20 cellular contexts compared by ENCODE assay signal in genomic region chr22:44876921-44877320, GRCh38.
A peak's percentile ranks its signal among the peaks of the same experiment; 100 is the strongest.
DNase-seq lines count a peak whose midpoint lies in the region; ATAC-seq, FAIRE-seq and TF ChIP-seq lines count a peak whose summit lies in the region.
"Had no signal": no experiment of that assay in that cellular context is flagged by ENCODE, and none has a peak within 500 bp of the region (broad histone marks: within the 10 kb centered on the region; RNA-seq: fewer than 3 reads in every experiment).

No MANE protein-coding gene starts in this region.

- no peaks in the 10 kb centered on the region for H4K20me1 ChIP-seq in osteoblast (ENCODE audit: insufficient read depth, low read length)
- no peaks in the 10 kb centered on the region for H4K20me1 ChIP-seq in neural progenitor cell (ENCODE audit: low read depth)
- H4K20me1 ChIP-seq: BLaER1 had no signal

- H3K9ac ChIP-seq in kidney (ENCODE audit: low read length in 2 of 2) (no peak overlapping the region), neural progenitor cell (no peak overlapping the region)
- H3K9ac ChIP-seq: BLaER1 had no signal

- peak; percentile 46 for DNase-seq in chondrocyte (ENCODE audit: low spot score)
- DNase-seq in kidney, result peak; percentile 14
- DNase-seq in osteoblast (ENCODE audit: insufficient read length, low spot score, missing footprints), result peak; percentile 35
- peak; percentile 23 for DNase-seq in upper lobe of right lung
- DNase-seq in tibial artery, result no peak
- DNase-seq in neural progenitor cell (ENCODE audit: low spot score), result no peak
- DNase-seq: Caco-2; CD4-positive, CD25-positive, alpha-beta regulatory T cell; CD8-positive, alpha-beta T cell; DMS153; DND-41; H9 had no signal

- ATAC-seq in upper lobe of right lung (no peak), GM18519 (IDR thresholded peaks at IDR 0.05; ENCODE audit: low FRiP score, unreplicated experiment) (no peak)
- ATAC-seq: CD8-positive, alpha-beta T cell; GM23338; HCT116 had no signal

- intact Hi-C loops in kidney (cut with DNase I) (no loop called here), upper lobe of right lung (cut with DNase I) (no loop called here), tibial artery (cut with DNase I; ENCODE audit: low total_unique reads) (no loop called here)

- H3K27ac Mint-ChIP-seq in chondrocyte (ENCODE audit: unreplicated experiment) (no peak overlapping the region), neural progenitor cell (no peak overlapping the region)
- H3K27ac Mint-ChIP-seq: B cell; CD4-positive, CD25-positive, alpha-beta regulatory T cell; CD8-positive, alpha-beta T cell; GM23338; H9 had no signal

- H3K36me3 ChIP-seq in kidney (ENCODE audit: control insufficient read depth in 1 of 2, insufficient read depth in 2 of 2, low read length in 2 of 2) (no peaks in the 10 kb centered on the region), osteoblast (ENCODE audit: insufficient read depth, low read length) (no peaks in the 10 kb centered on the region), upper lobe of right lung (no peaks in the 10 kb centered on the region), tibial artery (no peaks in the 10 kb centered on the region), neural progenitor cell (peaks cover 6% of the 10 kb centered on the region)
- H3K36me3 ChIP-seq: BLaER1 had no signal

- no peaks in the 10 kb centered on the region for H3F3A ChIP-seq in neural progenitor cell (ENCODE audit: low read depth)

- FAIRE-seq in kidney (lab: Jason Lieb, UNC), result no peak
- FAIRE-seq: GM12892, GM19239 had no signal

- H2AFZ ChIP-seq in osteoblast (ENCODE audit: low read length), result no peak overlapping the region
- H2AFZ ChIP-seq in neural progenitor cell (replicated peaks), result no peak overlapping the region
- H2AFZ ChIP-seq: GM23338 had no signal

- no peaks in the 10 kb centered on the region for H3K27me3 ChIP-seq in osteoblast (ENCODE audit: insufficient read depth, low read length)
- H3K27me3 ChIP-seq in upper lobe of right lung, result peaks cover 3% of the 10 kb centered on the region
- H3K27me3 ChIP-seq in tibial artery, result no peaks in the 10 kb centered on the region
- no peaks in the 10 kb centered on the region for H3K27me3 ChIP-seq in neural progenitor cell
- H3K27me3 ChIP-seq: BLaER1 had no signal

- H3K9me3 ChIP-seq in kidney (ENCODE audit: control insufficient read depth in 1 of 2, low read length in 2 of 2) (peaks cover 0 to 4% of the 10 kb centered on the region in 2 donors), osteoblast (ENCODE audit: low read depth, low read length) (no peaks in the 10 kb centered on the region), upper lobe of right lung (no peaks in the 10 kb centered on the region), tibial artery (peaks cover 0 to 16% (median 8%) of the 10 kb centered on the region in 3 donors), neural progenitor cell (ENCODE audit: low read depth) (no peaks in the 10 kb centered on the region)
- H3K9me3 ChIP-seq: Caco-2 had no signal

- H3K4me3 Mint-ChIP-seq in chondrocyte (ENCODE audit: unreplicated experiment) (no peak overlapping the region), neural progenitor cell (no peak overlapping the region)
- H3K4me3 Mint-ChIP-seq: B cell; CD4-positive, CD25-positive, alpha-beta regulatory T cell; CD8-positive, alpha-beta T cell; GM23338; H9 had no signal

- no peak for TF ChIP-seq CTCF in chondrocyte (IDR thresholded peaks at IDR 0.05)
- TF ChIP-seq CTCF in kidney (IDR thresholded peaks at IDR 0.05; ENCODE audit: borderline replicate concordance, extremely low read depth, insufficient read depth), result no peak
- no peak for TF ChIP-seq CTCF in osteoblast (IDR thresholded peaks at IDR 0.05; ENCODE audit: extremely low read depth, low read depth, low read length)
- no peak for TF ChIP-seq CTCF in upper lobe of right lung (IDR thresholded peaks at IDR 0.05)
- no peak for TF ChIP-seq CTCF in tibial artery (IDR thresholded peaks at IDR 0.05)
- no peak for TF ChIP-seq CTCF in neural progenitor cell (IDR thresholded peaks at IDR 0.05)

- H3K27me3 Mint-ChIP-seq in chondrocyte (ENCODE audit: low read depth) (no peaks in the 10 kb centered on the region), neural progenitor cell (ENCODE audit: insufficient read depth, low read depth) (peaks cover 7% of the 10 kb centered on the region)
- H3K27me3 Mint-ChIP-seq: B cell; CD4-positive, CD25-positive, alpha-beta regulatory T cell had no signal

- no peak overlapping the region for H3K27ac ChIP-seq in kidney (ENCODE audit: low read depth in 2 of 2, low read length in 2 of 2)
- no peak overlapping the region for H3K27ac ChIP-seq in osteoblast (ENCODE audit: low read depth, low read length)
- no peak overlapping the region for H3K27ac ChIP-seq in upper lobe of right lung
- no peak overlapping the region for H3K27ac ChIP-seq in tibial artery
- no peak overlapping the region for H3K27ac ChIP-seq in neural progenitor cell
- H3K27ac ChIP-seq: BLaER1, C4-2B had no signal

- H3K79me2 ChIP-seq in osteoblast (ENCODE audit: insufficient read depth, low read length) (no peaks in the 10 kb centered on the region), neural progenitor cell (ENCODE audit: low read depth) (no peaks in the 10 kb centered on the region)

- H3K36me3 Mint-ChIP-seq in chondrocyte (ENCODE audit: low read depth) (no peaks in the 10 kb centered on the region), neural progenitor cell (peaks cover 58% of the 10 kb centered on the region)
- H3K36me3 Mint-ChIP-seq: CD4-positive, CD25-positive, alpha-beta regulatory T cell; CD8-positive, alpha-beta T cell had no signal

- no peak overlapping the region for H3K4me2 ChIP-seq in osteoblast (ENCODE audit: insufficient read depth, low read length)
- H3K4me2 ChIP-seq in neural progenitor cell, result no peak overlapping the region
- H3K4me2 ChIP-seq: BLaER1, GM23338 had no signal

- no peak overlapping the region for H3K4me3 ChIP-seq in kidney (ENCODE audit: low read length in 2 of 2)
- no peak overlapping the region for H3K4me3 ChIP-seq in osteoblast (ENCODE audit: insufficient read depth, low read length)
- no peak overlapping the region for H3K4me3 ChIP-seq in upper lobe of right lung
- no peak overlapping the region for H3K4me3 ChIP-seq in tibial artery
- no peak overlapping the region for H3K4me3 ChIP-seq in neural progenitor cell
- H3K4me3 ChIP-seq: BLaER1, GM23338 had no signal

- H3K4me1 Mint-ChIP-seq in chondrocyte (ENCODE audit: low read depth), result no peaks in the 10 kb centered on the region
- H3K4me1 Mint-ChIP-seq in neural progenitor cell, result no peaks in the 10 kb centered on the region
- H3K4me1 Mint-ChIP-seq: B cell; CD4-positive, CD25-positive, alpha-beta regulatory T cell; GM23338; H9 had no signal

- H3K4me1 ChIP-seq in kidney (ENCODE audit: control insufficient read depth in 1 of 2, insufficient read depth in 1 of 2, low read depth in 1 of 2, low read length in 2 of 2) (no peaks in the 10 kb centered on the region), osteoblast (ENCODE audit: insufficient read depth, low read length) (no peaks in the 10 kb centered on the region), upper lobe of right lung (no peaks in the 10 kb centered on the region), tibial artery (no peaks in the 10 kb centered on the region), neural progenitor cell (no peaks in the 10 kb centered on the region)
- H3K4me1 ChIP-seq: BLaER1, Caco-2 had no signal

- peaks cover 9% of the 10 kb centered on the region for H3K9me3 Mint-ChIP-seq in chondrocyte (ENCODE audit: low read depth)
- peaks cover 18% of the 10 kb centered on the region for H3K9me3 Mint-ChIP-seq in neural progenitor cell
- H3K9me3 Mint-ChIP-seq: CD8-positive, alpha-beta T cell had no signal

Comparison
In these comparisons a context has a peak if more than half of its experiments do, and no peak if none do; other contexts are left out.
1. DNase-seq: peak in chondrocyte (single experiment), kidney (single experiment), osteoblast (single experiment) and upper lobe of right lung (single experiment); none in tibial artery (0 of 2) and neural progenitor cell (single experiment).